Comparison of ENCODE assay signal across 29 cellular contexts in genomic region chr1:25684216-25684965, GRCh38.
DNase-seq lines count a peak whose midpoint lies in the region; ATAC-seq and TF ChIP-seq lines count a peak whose summit lies in the region.
"Had no signal": no experiment of that assay in that cellular context is flagged by ENCODE, and none has a peak within 500 bp of the region (broad histone marks: within the 10 kb centered on the region; RNA-seq: fewer than 3 reads in every experiment).

No MANE protein-coding gene starts in this region.

- no peaks in the 10 kb centered on the region for H3K4me1 ChIP-seq in CD4-positive, CD25-positive, alpha-beta regulatory T cell (ENCODE audit: control insufficient read depth, insufficient read depth, low read length, poor library complexity, severe bottlenecking)
- peaks cover 0 to 29% (median 0%) of the 10 kb centered on the region in 4 donors for H3K4me1 ChIP-seq in tibial nerve

- H3K4me1 Mint-ChIP-seq in CD4-positive, CD25-positive, alpha-beta regulatory T cell = peaks cover 0 to 57% (median 12%) of the 10 kb centered on the region in 4 donors
- H3K4me1 Mint-ChIP-seq in brain = peaks cover 44% of the 10 kb centered on the region
- peaks cover 34% of the 10 kb centered on the region for H3K4me1 Mint-ChIP-seq in activated naive CD8-positive, alpha-beta T cell treated with anti-CD3 and anti-CD28 coated beads for 36 hours

- no peaks in the 10 kb centered on the region for H3K27me3 ChIP-seq in CD4-positive, CD25-positive, alpha-beta regulatory T cell (ENCODE audit: control insufficient read depth, insufficient read depth, low read length)
- H3K27me3 ChIP-seq in tibial nerve = no peaks in the 10 kb centered on the region
- H3K27me3 ChIP-seq: BLaER1, dorsolateral prefrontal cortex, pancreas, suprapubic skin, uterus had no signal

- DNase-seq in CD4-positive, CD25-positive, alpha-beta regulatory T cell = no peak
- peak; percentile 35 for DNase-seq in DMS79 treated with DMSO at 0.1 percent for 48 hours (lab: John Stamatoyannopoulos, UW)
- peak; percentile 45 for DNase-seq in islet precursor cell
- no peak for DNase-seq in tibial nerve (ENCODE audit: low spot score in 2 of 2)
- DNase-seq in activated naive CD8-positive, alpha-beta T cell treated with anti-CD3 and anti-CD28 coated beads for 36 hours = no peak
- DNase-seq in stimulated activated CD4-positive, alpha-beta T cell treated with anti-CD3 and anti-CD28 coated beads, Interleukin-4, amount 100 ng/mL, for 1 hour = no peak
- DNase-seq in lower leg skin (ENCODE audit: low spot score in 2 of 2) = no peak
- DNase-seq: activated CD4-positive, alpha-beta T cell treated with anti-CD3 and anti-CD28 coated beads, Interleukin-2, amount 50 U/mL, for 1 hour; activated T-cell treated with anti-CD3 and anti-CD28 coated beads, Interleukin-2, amount 50 U/mL, for 48 hours; DND-41; dorsolateral prefrontal cortex; glutamatergic neuron; kidney; NCI-H1694; NCI-H2171 treated with DMSO at 0.1 percent for 48 hours; NCI-H524 treated with DMSO at 0.1 percent for 48 hours; pancreas; SHP77 treated with DMSO at 0.1 percent for 48 hours; stimulated activated naive CD4-positive, alpha-beta T cell; T1000; uterus had no signal

- no peak overlapping the region for H3K27ac ChIP-seq in CD4-positive, CD25-positive, alpha-beta regulatory T cell (ENCODE audit: insufficient read depth, low read length, poor library complexity, severe bottlenecking)
- H3K27ac ChIP-seq in tibial nerve = no peak overlapping the region
- H3K27ac ChIP-seq: BLaER1, pancreas, suprapubic skin, uterus had no signal

- WGBS in tibial nerve, 2 donors = 88 to 89% methylated on average over 12 to 13 of the region's 13 CpGs
- WGBS in lower leg skin, 2 donors = 82 to 86% methylated on average over 13 of the region's 13 CpGs

- peaks cover 11% of the 10 kb centered on the region for H3K27me3 Mint-ChIP-seq in CD4-positive, CD25-positive, alpha-beta regulatory T cell
- no peaks in the 10 kb centered on the region for H3K27me3 Mint-ChIP-seq in brain
- peaks cover 3% of the 10 kb centered on the region for H3K27me3 Mint-ChIP-seq in activated naive CD8-positive, alpha-beta T cell treated with anti-CD3 and anti-CD28 coated beads for 36 hours
- H3K27me3 Mint-ChIP-seq: central memory CD8-positive, alpha-beta T cell had no signal

- peak overlapping the region; percentile 25 to 38 (median 26) for H3K27ac Mint-ChIP-seq in CD4-positive, CD25-positive, alpha-beta regulatory T cell
- peak overlapping the region in 3 of 5 experiments; percentile 30 to 64 (median 51) for H3K27ac Mint-ChIP-seq in brain
- H3K27ac Mint-ChIP-seq in activated naive CD8-positive, alpha-beta T cell treated with anti-CD3 and anti-CD28 coated beads for 36 hours = no peak overlapping the region
- H3K27ac Mint-ChIP-seq: activated naive CD4-positive, alpha-beta T cell treated with anti-CD3 and anti-CD28 coated beads, Interleukin-2, amount 50 U/mL, for 72 hours had no signal

- H3K36me3 ChIP-seq in CD4-positive, CD25-positive, alpha-beta regulatory T cell (ENCODE audit: control insufficient read depth, insufficient read depth, low read length) = no peaks in the 10 kb centered on the region
- H3K36me3 ChIP-seq in tibial nerve = no peaks in the 10 kb centered on the region
- H3K36me3 ChIP-seq: BLaER1, pancreas, suprapubic skin, uterus had no signal

- TF ChIP-seq POLR2A in tibial nerve (IDR thresholded peaks at IDR 0.05) = no peak
- TF ChIP-seq POLR2A in lower leg skin (IDR thresholded peaks at IDR 0.05) = no peak

- H3K36me3 Mint-ChIP-seq in CD4-positive, CD25-positive, alpha-beta regulatory T cell = peaks cover 12% of the 10 kb centered on the region
- H3K36me3 Mint-ChIP-seq in brain = no peaks in the 10 kb centered on the region
- peaks cover 8% of the 10 kb centered on the region for H3K36me3 Mint-ChIP-seq in activated naive CD8-positive, alpha-beta T cell treated with anti-CD3 and anti-CD28 coated beads for 36 hours

- ATAC-seq in CD4-positive, CD25-positive, alpha-beta regulatory T cell (ENCODE audit: low read depth in 2 of 2) = no peak
- ATAC-seq: activated naive CD4-positive, alpha-beta T cell treated with anti-CD3 and anti-CD28 coated beads, Interleukin-2, amount 50 U/mL, for 72 hours; HCT116 had no signal

- no peak overlapping the region for H3K4me3 ChIP-seq in CD4-positive, CD25-positive, alpha-beta regulatory T cell (ENCODE audit: low read depth, low read length)
- H3K4me3 ChIP-seq in tibial nerve = no peak overlapping the region
- no peak overlapping the region for H3K4me3 ChIP-seq in lower leg skin (ENCODE audit: low read depth, poor library complexity, severe bottlenecking)
- H3K4me3 ChIP-seq: BLaER1, dorsolateral prefrontal cortex, lung, pancreas, suprapubic skin, uterus had no signal

- intact Hi-C loops in lower leg skin (cut with DNase I; ENCODE audit: low total_unique reads) = no loop called here

- TF ChIP-seq CTCF in brain (conservative IDR thresholded peaks at IDR 0.05) (no peak), tibial nerve (IDR thresholded peaks at IDR 0.05) (no peak), lower leg skin (IDR thresholded peaks at IDR 0.05) (no peak)

- H3K4me3 Mint-ChIP-seq in CD4-positive, CD25-positive, alpha-beta regulatory T cell = peak overlapping the region in 1 of 4 donors; percentile 21
- H3K4me3 Mint-ChIP-seq in brain = no peak overlapping the region
- H3K4me3 Mint-ChIP-seq in activated naive CD8-positive, alpha-beta T cell treated with anti-CD3 and anti-CD28 coated beads for 36 hours = no peak overlapping the region
- H3K4me3 Mint-ChIP-seq: central memory CD8-positive, alpha-beta T cell; neural crest cell had no signal

- no peaks in the 10 kb centered on the region for H3K9me3 Mint-ChIP-seq in CD4-positive, CD25-positive, alpha-beta regulatory T cell
- H3K9me3 Mint-ChIP-seq in brain = no peaks in the 10 kb centered on the region
- H3K9me3 Mint-ChIP-seq in activated naive CD8-positive, alpha-beta T cell treated with anti-CD3 and anti-CD28 coated beads for 36 hours = no peaks in the 10 kb centered on the region
- H3K9me3 Mint-ChIP-seq: activated naive CD4-positive, alpha-beta T cell treated with anti-CD3 and anti-CD28 coated beads, Interleukin-2, amount 50 U/mL, for 72 hours; central memory CD8-positive, alpha-beta T cell; neural crest cell had no signal

- TF ChIP-seq EP300 in tibial nerve (IDR thresholded peaks at IDR 0.05) = no peak

- no peaks in the 10 kb centered on the region for H3K9me3 ChIP-seq in CD4-positive, CD25-positive, alpha-beta regulatory T cell (ENCODE audit: control insufficient read depth in 2 of 2, low read length in 2 of 2)
- H3K9me3 ChIP-seq in tibial nerve = no peaks in the 10 kb centered on the region
- H3K9me3 ChIP-seq: BLaER1, pancreas, suprapubic skin, uterus had no signal

Comparison
In these comparisons a context has a peak if more than half of its experiments do, and no peak if none do; other contexts are left out.
1. DNase-seq: peak in DMS79 treated with DMSO at 0.1 percent for 48 hours (single experiment) and islet precursor cell (single experiment); none in CD4-positive, CD25-positive, alpha-beta regulatory T cell (0 of 3), tibial nerve (0 of 2), activated naive CD8-positive, alpha-beta T cell treated with anti-CD3 and anti-CD28 coated beads for 36 hours (single experiment), stimulated activated CD4-positive, alpha-beta T cell treated with anti-CD3 and anti-CD28 coated beads, Interleukin-4, amount 100 ng/mL, for 1 hour (single experiment) and lower leg skin (0 of 2).